ENCODE assay signal across 9 cellular contexts in the genomic region with DNA sequence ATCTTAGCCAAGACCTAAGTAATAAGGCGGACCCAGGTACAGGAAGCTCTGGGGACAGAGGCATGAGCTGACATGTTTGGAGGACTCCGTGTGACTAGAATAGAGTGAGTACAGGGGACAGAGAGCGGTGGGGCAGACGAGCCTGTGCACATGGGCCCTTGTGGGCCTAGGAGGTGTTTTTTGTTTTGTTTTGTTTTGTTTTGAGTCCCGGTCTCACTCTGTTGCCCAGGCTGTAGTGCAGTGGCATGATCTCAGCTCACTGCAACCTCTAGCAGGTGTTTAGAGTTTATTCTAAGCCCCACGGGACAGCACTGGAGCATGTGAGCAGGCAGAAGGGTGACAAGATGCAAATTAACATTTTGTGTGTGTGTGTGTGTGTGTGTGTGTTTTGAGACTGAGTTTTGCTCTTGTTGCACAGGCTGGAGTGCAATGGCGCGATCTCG. TPM values are rescaled to one million over a fixed set of nuclear protein-coding genes. Genes with fewer than 3 reads are reported as not detected.
DNase-seq lines count a peak whose midpoint lies in the region; ATAC-seq, FAIRE-seq and TF ChIP-seq lines count a peak whose summit lies in the region.
"Had no signal": no experiment of that assay in that cellular context is flagged by ENCODE, and none has a peak within 500 bp of the region (broad histone marks: within the 10 kb centered on the region; RNA-seq: fewer than 3 reads in every experiment).

No MANE protein-coding gene starts in this region.

- FAIRE-seq in GM12878 (lab: Jason Lieb, UNC): peak; percentile 92
- FAIRE-seq in HTR-8/SVneo (lab: Jason Lieb, UNC): no peak

- ATAC-seq in GM18499 (IDR thresholded peaks at IDR 0.05; ENCODE audit: insufficient read depth, unreplicated experiment): peak; percentile 23
- ATAC-seq in GM19351 (IDR thresholded peaks at IDR 0.05; ENCODE audit: unreplicated experiment): peak; percentile 45
- peak; percentile 48 for ATAC-seq in HG03378 (IDR thresholded peaks at IDR 0.05; ENCODE audit: unreplicated experiment)
- ATAC-seq in GM12878: peak; percentile 61
- no peak for ATAC-seq in sciatic nerve

- H3K4me3 ChIP-seq in GM12878 (no peak overlapping the region), PC-9 (no peak overlapping the region)

- peaks cover 30% of the 10 kb centered on the region for H3F3A ChIP-seq in PC-9 (ENCODE audit: insufficient read depth, low read depth)

- BruUV-seq in GM12878 (replicated peaks; lab: Mats Ljungman, UMichigan) (no TSS peak), PC-9 (replicated peaks; lab: Mats Ljungman, UMichigan) (no TSS peak)

- H3K9ac ChIP-seq in GM12878 (ENCODE audit: control insufficient read depth, insufficient read depth, low read length): peak overlapping the region; percentile 38; the same call in 1 of the 2 replicates

- TF ChIP-seq CTCF in GM12878 (IDR thresholded peaks at IDR 0.05 in 2 of 3, conservative IDR thresholded peaks at IDR 0.05 in 1 of 3; ENCODE audit: control insufficient read depth in 2 of 3, extremely low read depth in 1 of 3, insufficient read depth in 1 of 3, low read depth in 3 of 3, low read length in 3 of 3) (no peak), PC-9 (conservative IDR thresholded peaks at IDR 0.05) (no peak)

- no peaks in the 10 kb centered on the region for H3K9me3 ChIP-seq in GM12878 (replicated peaks; ENCODE audit: control insufficient read depth, insufficient read depth, low read length)
- no peaks in the 10 kb centered on the region for H3K9me3 ChIP-seq in PC-9 (ENCODE audit: insufficient read depth, low read depth)

- H4K20me1 ChIP-seq in GM12878 (ENCODE audit: control insufficient read depth, insufficient read depth) (no peaks in the 10 kb centered on the region), PC-9 (ENCODE audit: insufficient read depth) (peaks cover 10% of the 10 kb centered on the region)

- H3K36me3 ChIP-seq in GM12878 (ENCODE audit: control insufficient read depth in 2 of 2, insufficient read depth in 2 of 2, low read length in 1 of 2) (no peaks in the 10 kb centered on the region), PC-9 (ENCODE audit: low read depth) (no peaks in the 10 kb centered on the region)

- H3K27me3 ChIP-seq in GM12878 (replicated peaks in 1 of 2; ENCODE audit: control insufficient read depth in 2 of 2, insufficient read depth in 2 of 2, low read length in 1 of 2) (no peaks in the 10 kb centered on the region), PC-9 (ENCODE audit: insufficient read depth, low read depth) (no peaks in the 10 kb centered on the region)

- no peaks in the 10 kb centered on the region for H3K9me2 ChIP-seq in PC-9 (ENCODE audit: insufficient read depth)

- intact Hi-C loops in GM12878 (cut with micrococcal nuclease; ENCODE audit: unreplicated experiment): no loop called here
- intact Hi-C loops in PC-9 (cut with micrococcal nuclease; ENCODE audit: unreplicated experiment): no loop called here
- intact Hi-C loops in sciatic nerve (cut with DNase I): loop anchor here (10.0 kb wide), 1 partner anchor 51 kb away; no protein-coding TSS in a partner anchor

- peaks cover 42% of the 10 kb centered on the region for H3K4me1 ChIP-seq in GM12878 (ENCODE audit: control insufficient read depth, insufficient read depth, low read length)
- H3K4me1 ChIP-seq in PC-9 (replicated peaks; ENCODE audit: insufficient read depth): peaks cover 46% of the 10 kb centered on the region

- peak; percentile 54; the same call in 1 of the 2 replicates for TF ChIP-seq POLR2A in GM12878 (IDR thresholded peaks at IDR 0.05; ENCODE audit: low read depth, low read length)

- peak; percentile 64 to 76; a peak in 3 of 4 replicates for TF ChIP-seq EP300 in GM12878 (IDR thresholded peaks at IDR 0.05; ENCODE audit: borderline replicate concordance in 1 of 2, control insufficient read depth in 1 of 2, low read depth in 2 of 2, low read length in 2 of 2)

- POLR2A ChIA-PET in GM12878 (lab: Charles Lee): interaction anchor here (0.7 to 2.4 kb wide), 2 partner anchors 10 to 42 kb away, joined by 4 to 9 read pairs; no protein-coding TSS in a partner anchor
- POLR2A ChIA-PET in PC-9 (lab: Charles Lee; ENCODE audit: unreplicated experiment): no interaction called here

- RAD21 ChIA-PET in GM12878 (lab: Charles Lee; ENCODE audit: unreplicated experiment): interaction anchor here (0.7 to 1.0 kb wide), 5 partner anchors 13 to 51 kb away, joined by 3 to 6 read pairs (median 3); no protein-coding TSS in a partner anchor

- CTCF ChIA-PET in GM12878 (lab: Yijun Ruan, JAX): interaction anchor here (0.7 to 7.8 kb wide), 8 partner anchors 12 to 132 kb away, joined by 3 to 63 read pairs (median 4); no protein-coding TSS in a partner anchor
- CTCF ChIA-PET in PC-9 (lab: Charles Lee): no interaction called here

- peak overlapping the region; percentile 61 for H3K4me2 ChIP-seq in GM12878 (ENCODE audit: control insufficient read depth, insufficient read depth)
- H3K4me2 ChIP-seq in PC-9: no peak overlapping the region

- H2AFZ ChIP-seq in GM12878 (ENCODE audit: control insufficient read depth, low read depth, low read length) (peak overlapping the region; percentile 22), PC-9 (no peak overlapping the region)

- DNase-seq in GM12878 (ENCODE audit: low read depth, low spot score): peak; percentile 76
- no peak for DNase-seq in PC-9
- DNase-seq in HTR-8/SVneo (ENCODE audit: insufficient read length, low spot score): no peak
- DNase-seq in KBM-7: no peak
- no peak for DNase-seq in sciatic nerve (ENCODE audit: low spot score)
- DNase-seq: NCI-H1092 had no signal

- in situ Hi-C loops in GM12878 (cut with MboI) (no loop called here), KBM-7 (cut with MboI; ENCODE audit: low pct_unique_long_range_greater_than_20kb, low sequenced_read_pairs) (no loop called here)

- SMC1A ChIA-PET in GM12878 (lab: Charles Lee; ENCODE audit: uncharacterized antibody, unreplicated experiment): interaction anchor here (0.8 to 3.7 kb wide), 4 partner anchors 14 to 133 kb away, joined by 3 to 20 read pairs (median 4); no protein-coding TSS in a partner anchor

- H3K79me2 ChIP-seq in GM12878 (ENCODE audit: control insufficient read depth, insufficient read depth, low read length): peaks cover 14% of the 10 kb centered on the region
- H3K79me2 ChIP-seq in PC-9 (ENCODE audit: low read depth): peaks cover 14% of the 10 kb centered on the region

- H3K27ac ChIP-seq in GM12878 (ENCODE audit: control insufficient read depth, insufficient read depth) (peak overlapping the region; percentile 79), PC-9 (no peak overlapping the region)

- under 1% methylated on average over 9 of the region's 9 CpGs for WGBS in GM12878 (ENCODE audit: insufficient coverage, insufficient replicate concordance, low lambda C conversion rate, missing lambda C conversion rate)

- TF ChIP-seq RAD21 in GM12878 (IDR thresholded peaks at IDR 0.05; ENCODE audit: insufficient read depth, low read depth, low read length): no peak

RNA-seq across cellular contexts. Expression of a gene that starts 3.1 kb away (rescaled TPM):
- total RNA-seq in GM12878 (2013; cell fraction: nucleolus; rRNA removed): 23.5 and 27.2 TPM in 2 replicates
- total RNA-seq in GM12878 (2014; rRNA removed) (7.4 TPM in 2 replicates), GM12878 (2014; rRNA removed; fragmentation: Illumina TruSeq; extraction: Trizol) (8.5 and 9.5 TPM in 2 replicates), GM12878 (2021) (69.7 and 75.9 TPM in 2 replicates), PC-9 (2021) (176 and 208 TPM in 2 replicates), sciatic nerve (96.8 TPM)
- polyA plus RNA-seq in GM12878 (2011; ENCODE audit: low read depth): 116 TPM
- polyA plus RNA-seq in GM12878 (2011; rRNA removed) (3.3 and 6.6 TPM in 2 replicates), GM12878 (2014; fragmentation: Illumina TruSeq; extraction: Trizol) (7.2 and 16.9 TPM in 2 replicates), GM12878 (2014; fragmentation: Nextera tagmentation; extraction: Ambion mirVana) (1 to 10 TPM; 1.2 to 2.7 TPM), GM12878 (2014; rRNA removed) (20.7 and 21.5 TPM in 2 replicates), GM12878 (2016; fragmentation: Nextera tagmentation; extraction: Ambion mirVana) (10 to 100 TPM in 1 of 2 experiments, 1 to 10 TPM in 1; 8.5 to 12.9 TPM)
- 10.5 and 12.0 TPM in 2 replicates for polyA plus RNA-seq in GM12878 (2011; cell fraction: cytosol; rRNA removed)
- 13.2 and 14.7 TPM in 2 replicates for polyA plus RNA-seq in GM12878 (2011; cell fraction: nucleus; rRNA removed)
- 61.5 and 83.9 TPM in 2 replicates for polyA plus RNA-seq in GM12878 (2012)
- polyA minus RNA-seq in GM12878 (2011; rRNA and poly(A)+ RNA removed): 2.9 and 6.1 TPM in 2 replicates
- polyA minus RNA-seq in GM12878 (2011; cell fraction: cytosol; rRNA and poly(A)+ RNA removed): 4.0 and 8.6 TPM in 2 replicates
- 2.8 and 6.3 TPM in 2 replicates for polyA minus RNA-seq in GM12878 (2011; cell fraction: nucleus; rRNA and poly(A)+ RNA removed)

RNA-seq across cellular contexts. Expression of a gene that starts 46.2 kb away (rescaled TPM):
- total RNA-seq in GM12878 (2013; cell fraction: nucleolus; rRNA removed): 35.0 and 35.4 TPM in 2 replicates
- total RNA-seq in GM12878 (2014; rRNA removed): 36.3 and 40.3 TPM in 2 replicates
- total RNA-seq in GM12878 (2014; rRNA removed; fragmentation: Illumina TruSeq; extraction: Trizol): 30.6 and 31.7 TPM in 2 replicates
- 40.7 and 44.0 TPM in 2 replicates for total RNA-seq in GM12878 (2021)
- 17.4 TPM for polyA plus RNA-seq in GM12878 (2011; ENCODE audit: low read depth)
- polyA plus RNA-seq in GM12878 (2011; rRNA removed): 25.8 and 49.2 TPM in 2 replicates
- polyA plus RNA-seq in GM12878 (2011; cell fraction: cytosol; rRNA removed): 73.3 and 82.9 TPM in 2 replicates
- 54.9 and 64.6 TPM in 2 replicates for polyA plus RNA-seq in GM12878 (2011; cell fraction: nucleus; rRNA removed)
- 30.5 and 35.8 TPM in 2 replicates for polyA plus RNA-seq in GM12878 (2012)
- polyA plus RNA-seq in GM12878 (2014; fragmentation: Illumina TruSeq; extraction: Trizol): 24.3 and 45.4 TPM in 2 replicates
- polyA plus RNA-seq in GM12878 (2014; fragmentation: Nextera tagmentation; extraction: Ambion mirVana): 10 to 100 TPM; 22.7 to 24.2 TPM
- 54.3 and 56.5 TPM in 2 replicates for polyA plus RNA-seq in GM12878 (2014; rRNA removed)
- 10 to 100 TPM; 76.7 to 77.9 TPM for polyA plus RNA-seq in GM12878 (2016; fragmentation: Nextera tagmentation; extraction: Ambion mirVana)
- polyA minus RNA-seq in GM12878 (2011; rRNA and poly(A)+ RNA removed): 39.4 and 64.4 TPM in 2 replicates
- 27.0 and 30.2 TPM in 2 replicates for polyA minus RNA-seq in GM12878 (2011; cell fraction: cytosol; rRNA and poly(A)+ RNA removed)
- 38.0 and 63.1 TPM in 2 replicates for polyA minus RNA-seq in GM12878 (2011; cell fraction: nucleus; rRNA and poly(A)+ RNA removed)
- total RNA-seq in PC-9 (2021): 65.5 and 79.4 TPM in 2 replicates
- 24.6 TPM for total RNA-seq in sciatic nerve

RNA-seq across cellular contexts. Expression of a gene that starts 53.3 kb away (rescaled TPM):
- total RNA-seq in GM12878 (2013; cell fraction: nucleolus; rRNA removed): 1.9 and 2.0 TPM in 2 replicates
- total RNA-seq in GM12878 (2014; rRNA removed) (0.40 TPM in 1 of 2 replicates, not detected in the other), GM12878 (2014; rRNA removed; fragmentation: Illumina TruSeq; extraction: Trizol) (0.14 and 0.22 TPM in 2 replicates), GM12878 (2021) (0.32 and 0.64 TPM in 2 replicates), PC-9 (2021) (21.9 and 22.5 TPM in 2 replicates), sciatic nerve (2.0 TPM)
- polyA plus RNA-seq in GM12878 (2011; ENCODE audit: low read depth): 0.41 TPM
- polyA plus RNA-seq in GM12878 (2011; rRNA removed) (0.12 and 0.50 TPM in 2 replicates), GM12878 (2014; fragmentation: Illumina TruSeq; extraction: Trizol) (0.04 TPM in 1 of 2 replicates, not detected in the other), GM12878 (2014; fragmentation: Nextera tagmentation; extraction: Ambion mirVana) (not detected), GM12878 (2014; rRNA removed) (0.55 and 0.67 TPM in 2 replicates), GM12878 (2016; fragmentation: Nextera tagmentation; extraction: Ambion mirVana) (under 1 TPM; 0.11 to 0.47 TPM)
- 0.34 and 0.52 TPM in 2 replicates for polyA plus RNA-seq in GM12878 (2011; cell fraction: cytosol; rRNA removed)
- polyA plus RNA-seq in GM12878 (2011; cell fraction: nucleus; rRNA removed): 2.2 and 3.0 TPM in 2 replicates
- 0.60 and 1.1 TPM in 2 replicates for polyA plus RNA-seq in GM12878 (2012)
- 0.10 TPM in 1 of 2 replicates, not detected in the other for polyA minus RNA-seq in GM12878 (2011; rRNA and poly(A)+ RNA removed)
- polyA minus RNA-seq in GM12878 (2011; cell fraction: cytosol; rRNA and poly(A)+ RNA removed): not detected in 2 replicates
- polyA minus RNA-seq in GM12878 (2011; cell fraction: nucleus; rRNA and poly(A)+ RNA removed): 0.57 and 0.85 TPM in 2 replicates
